In genomic region chr19:6238256-6238642, GRCh38 we compare ENCODE assay signal across 9 cellular contexts. TPM values are rescaled to one million over a fixed set of nuclear protein-coding genes. Genes with fewer than 3 reads are reported as not detected.
DNase-seq lines count a peak whose midpoint lies in the region; ATAC-seq and TF ChIP-seq lines count a peak whose summit lies in the region.
"Had no signal": no experiment of that assay in that cellular context is flagged by ENCODE, and none has a peak within 500 bp of the region (broad histone marks: within the 10 kb centered on the region; RNA-seq: fewer than 3 reads in every experiment).

No MANE protein-coding gene starts in this region.

- TF ChIP-seq POLR2A in gastroesophageal sphincter (IDR thresholded peaks at IDR 0.05): no peak

- no peaks in the 10 kb centered on the region for H3K36me3 ChIP-seq in gastroesophageal sphincter

- TF ChIP-seq CTCF in VCaP (conservative IDR thresholded peaks at IDR 0.05) (no peak), gastroesophageal sphincter (IDR thresholded peaks at IDR 0.05) (no peak)

- no peaks in the 10 kb centered on the region for H3K9me3 ChIP-seq in gastroesophageal sphincter

- no peaks in the 10 kb centered on the region for H3K27me3 ChIP-seq in gastroesophageal sphincter

- ATAC-seq in gastroesophageal sphincter (no peak), HG03469 (IDR thresholded peaks at IDR 0.05; ENCODE audit: unreplicated experiment) (no peak)

- 27 to 54% methylated on average over 4 to 6 of the region's 6 CpGs for WGBS in gastroesophageal sphincter (ENCODE audit: low coverage in 1 of 2), 2 donors

- DNase-seq in activated T-cell treated with anti-CD3 and anti-CD28 coated beads for 24 hours (ENCODE audit: low read depth) (peak; percentile 16), activated T-cell treated with anti-CD3 and anti-CD28 coated beads for 4 hours (no peak), hepatic stellate cell (ENCODE audit: low spot score) (no peak), NCI-H1694 (lab: John Stamatoyannopoulos, UW) (no peak)
- DNase-seq: NCI-H1417 had no signal

- H3K27ac ChIP-seq in VCaP: peak overlapping the region; percentile 81
- H3K27ac ChIP-seq in gastroesophageal sphincter: peak overlapping the region in 3 of 4 donors; percentile 65 to 78 (median 66)
- peak overlapping the region; percentile 59 for H3K27ac ChIP-seq in temporal lobe (ENCODE audit: low read depth, low read length)

- peaks cover 0 to 98% (median 52%) of the 10 kb centered on the region in 3 donors for H3K4me1 ChIP-seq in gastroesophageal sphincter

- H3K4me3 ChIP-seq in gastroesophageal sphincter: no peak overlapping the region

- TF ChIP-seq EP300 in gastroesophageal sphincter (IDR thresholded peaks at IDR 0.05): no peak

RNA-seq across cellular contexts. Expression of gene MLLT1, which starts 41.5 kb away (rescaled TPM):
- 10 to 100 TPM; 21.4 to 42.5 (median 23.8) TPM for total RNA-seq in gastroesophageal sphincter
- 15.5 TPM for total RNA-seq in temporal lobe
